In the genomic region with DNA sequence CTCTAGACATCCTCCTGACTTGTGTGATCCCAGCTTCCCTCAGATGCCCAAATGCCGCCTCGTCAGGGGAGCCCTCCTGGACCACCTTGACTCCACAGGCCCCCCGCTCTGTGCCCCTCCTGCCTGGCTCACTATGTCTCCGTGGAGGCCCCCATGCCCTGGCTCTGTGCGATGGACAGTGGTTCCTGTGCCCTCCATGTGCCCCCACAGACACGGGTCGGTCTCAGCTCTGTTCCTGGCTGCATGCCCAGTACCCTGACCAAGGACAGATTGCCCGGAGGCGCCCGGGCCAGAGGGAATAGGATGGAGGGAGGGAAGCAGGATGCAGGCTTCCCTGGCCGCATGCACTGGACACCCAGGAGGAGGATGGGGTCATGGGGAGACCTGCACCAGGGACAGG, we compare ENCODE assay signal across 1 cellular context.
TF ChIP-seq lines count a peak whose summit lies in the region.

No MANE protein-coding gene starts in this region.

TF ChIP-seq in SK-N-SH treated with all-trans-retinoic acid at 6 μM for 48 hours, 23 proteins besides CTCF, POLR2A, EP300 and RAD21 (continued from another document):
- TF ChIP-seq, protein P1, sequence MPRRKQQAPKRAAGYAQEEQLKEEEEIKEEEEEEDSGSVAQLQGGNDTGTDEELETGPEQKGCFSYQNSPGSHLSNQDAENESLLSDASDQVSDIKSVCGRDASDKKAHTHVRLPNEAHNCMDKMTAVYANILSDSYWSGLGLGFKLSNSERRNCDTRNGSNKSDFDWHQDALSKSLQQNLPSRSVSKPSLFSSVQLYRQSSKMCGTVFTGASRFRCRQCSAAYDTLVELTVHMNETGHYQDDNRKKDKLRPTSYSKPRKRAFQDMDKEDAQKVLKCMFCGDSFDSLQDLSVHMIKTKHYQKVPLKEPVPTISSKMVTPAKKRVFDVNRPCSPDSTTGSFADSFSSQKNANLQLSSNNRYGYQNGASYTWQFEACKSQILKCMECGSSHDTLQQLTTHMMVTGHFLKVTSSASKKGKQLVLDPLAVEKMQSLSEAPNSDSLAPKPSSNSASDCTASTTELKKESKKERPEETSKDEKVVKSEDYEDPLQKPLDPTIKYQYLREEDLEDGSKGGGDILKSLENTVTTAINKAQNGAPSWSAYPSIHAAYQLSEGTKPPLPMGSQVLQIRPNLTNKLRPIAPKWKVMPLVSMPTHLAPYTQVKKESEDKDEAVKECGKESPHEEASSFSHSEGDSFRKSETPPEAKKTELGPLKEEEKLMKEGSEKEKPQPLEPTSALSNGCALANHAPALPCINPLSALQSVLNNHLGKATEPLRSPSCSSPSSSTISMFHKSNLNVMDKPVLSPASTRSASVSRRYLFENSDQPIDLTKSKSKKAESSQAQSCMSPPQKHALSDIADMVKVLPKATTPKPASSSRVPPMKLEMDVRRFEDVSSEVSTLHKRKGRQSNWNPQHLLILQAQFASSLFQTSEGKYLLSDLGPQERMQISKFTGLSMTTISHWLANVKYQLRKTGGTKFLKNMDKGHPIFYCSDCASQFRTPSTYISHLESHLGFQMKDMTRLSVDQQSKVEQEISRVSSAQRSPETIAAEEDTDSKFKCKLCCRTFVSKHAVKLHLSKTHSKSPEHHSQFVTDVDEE (CRISPR knock-in tag; IDR thresholded peaks at IDR 0.05), result no peak
- TF ChIP-seq, protein P2, sequence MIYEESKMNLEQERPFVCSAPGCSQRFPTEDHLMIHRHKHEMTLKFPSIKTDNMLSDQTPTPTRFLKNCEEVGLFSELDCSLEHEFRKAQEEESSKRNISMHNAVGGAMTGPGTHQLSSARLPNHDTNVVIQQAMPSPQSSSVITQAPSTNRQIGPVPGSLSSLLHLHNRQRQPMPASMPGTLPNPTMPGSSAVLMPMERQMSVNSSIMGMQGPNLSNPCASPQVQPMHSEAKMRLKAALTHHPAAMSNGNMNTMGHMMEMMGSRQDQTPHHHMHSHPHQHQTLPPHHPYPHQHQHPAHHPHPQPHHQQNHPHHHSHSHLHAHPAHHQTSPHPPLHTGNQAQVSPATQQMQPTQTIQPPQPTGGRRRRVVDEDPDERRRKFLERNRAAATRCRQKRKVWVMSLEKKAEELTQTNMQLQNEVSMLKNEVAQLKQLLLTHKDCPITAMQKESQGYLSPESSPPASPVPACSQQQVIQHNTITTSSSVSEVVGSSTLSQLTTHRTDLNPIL (CRISPR knock-in tag; IDR thresholded peaks at IDR 0.05; ENCODE audit: low read depth), result no peak
